Comparison of ENCODE assay signal across 14 cellular contexts in genomic region chr2:237980087-237980486, GRCh38. TPM values are rescaled to one million over a fixed set of nuclear protein-coding genes. Genes with fewer than 3 reads are reported as not detected.
DNase-seq lines count a peak whose midpoint lies in the region; ATAC-seq and TF ChIP-seq lines count a peak whose summit lies in the region.
"Had no signal": no experiment of that assay in that cellular context is flagged by ENCODE, and none has a peak within 500 bp of the region (broad histone marks: within the 10 kb centered on the region; RNA-seq: fewer than 3 reads in every experiment).

No MANE protein-coding gene starts in this region.

- dilution Hi-C loops in IMR-90 (cut with HindIII; ENCODE audit: low sequenced_read_pairs, unreplicated experiment): no loop called here

- H3K9me3 ChIP-seq in IMR-90 (ENCODE audit: control insufficient read depth, insufficient read depth, low read length): no peaks in the 10 kb centered on the region

- H3K4me3 ChIP-seq in IMR-90 (ENCODE audit: insufficient read depth, low read depth, low read length): no peak overlapping the region
- H3K4me3 ChIP-seq: coronary artery, GM12878 had no signal

- peaks cover 15% of the 10 kb centered on the region for H3K36me3 Mint-ChIP-seq in nephron progenitor cell (ENCODE audit: low read depth)

- H3K9me1 ChIP-seq in IMR-90 (ENCODE audit: insufficient read depth, low read length): peaks cover 45% of the 10 kb centered on the region

- CTCF ChIA-PET in IMR-90 (lab: Yijun Ruan, JAX): no interaction called here

- H4K5ac ChIP-seq in IMR-90 (ENCODE audit: low read depth, low read length): no peak overlapping the region

- no peak overlapping the region for H3K4me3 Mint-ChIP-seq in nephron progenitor cell
- H3K4me3 Mint-ChIP-seq: B cell, mesothelial cell of epicardium had no signal

- H3K18ac ChIP-seq in IMR-90 (ENCODE audit: low read depth, low read length): no peak overlapping the region

- no peak overlapping the region for H2BK120ac ChIP-seq in IMR-90 (ENCODE audit: low read depth, low read length)

- H4K91ac ChIP-seq in IMR-90 (ENCODE audit: insufficient read depth, low read depth, low read length): no peak overlapping the region

- TF ChIP-seq CTCF in IMR-90 (conservative IDR thresholded peaks at IDR 0.05; ENCODE audit: low read depth, low read length): no peak
- no peak for TF ChIP-seq CTCF in nephron progenitor cell (IDR thresholded peaks at IDR 0.05)
- no peak for TF ChIP-seq CTCF in GM20000 (IDR thresholded peaks at IDR 0.05; ENCODE audit: extremely low read depth, missing control alignments)

- no peaks in the 10 kb centered on the region for H3K27me3 ChIP-seq in IMR-90 (ENCODE audit: control insufficient read depth, insufficient read depth, low read length)

- in situ Hi-C loops in IMR-90 (cut with MboI; ENCODE audit: low sequenced_read_pairs): no loop called here

- peaks cover 27% of the 10 kb centered on the region for H3K36me3 ChIP-seq in IMR-90 (ENCODE audit: control insufficient read depth, insufficient read depth, low read length)

- H3K23ac ChIP-seq in IMR-90 (ENCODE audit: low read depth, low read length): no peak overlapping the region

- H2AFZ ChIP-seq in IMR-90 (replicated peaks; ENCODE audit: low read length, poor library complexity): no peak overlapping the region

- BruUV-seq in IMR-90 (replicated peaks; lab: Mats Ljungman, UMichigan): no TSS peak

- H2AK5ac ChIP-seq in IMR-90 (ENCODE audit: low read depth, low read length): no peak overlapping the region

- no peak overlapping the region for H3K56ac ChIP-seq in IMR-90 (ENCODE audit: extremely low read depth, insufficient read depth, low read length)

- H3K27ac Mint-ChIP-seq in nephron progenitor cell: no peak overlapping the region

- peak; percentile 84 for DNase-seq in Ammon's horn (ENCODE audit: low spot score)
- no peak for DNase-seq in IMR-90
- peak; percentile 73 for DNase-seq in midbrain (lab: John Stamatoyannopoulos, UW)
- DNase-seq in NCI-H2196 treated with DMSO at 0.1 percent for 48 hours (lab: John Stamatoyannopoulos, UW; ENCODE audit: unreplicated experiment): no peak
- no peak for DNase-seq in nephron progenitor cell
- no peak for DNase-seq in NCI-H1048 (lab: John Stamatoyannopoulos, UW)
- no peak for DNase-seq in GM20000 (ENCODE audit: low spot score)
- DNase-seq: activated CD4-positive, CD25-positive, alpha-beta regulatory T cell treated with anti-CD3 and anti-CD28 coated beads, Interleukin-2, amount 50 U/mL, for 72 hours; NCI-H1694 had no signal

- no peak overlapping the region for H4K8ac ChIP-seq in IMR-90 (ENCODE audit: low read depth in 2 of 2, low read length in 2 of 2)

- H2BK15ac ChIP-seq in IMR-90 (ENCODE audit: low read depth, low read length): no peak overlapping the region

- H3K4me1 Mint-ChIP-seq in nephron progenitor cell: peaks cover 55% of the 10 kb centered on the region

- intact Hi-C loops in IMR-90 (cut with micrococcal nuclease): no loop called here

- H3K14ac ChIP-seq in IMR-90 (replicated peaks; ENCODE audit: low read depth, low read length): no peak overlapping the region

- peak overlapping the region; percentile 37 for H2AK9ac ChIP-seq in IMR-90 (replicated peaks; ENCODE audit: low read depth, low read length, poor library complexity)

- H3K27me3 Mint-ChIP-seq in nephron progenitor cell (ENCODE audit: low read depth, poor library complexity): no peaks in the 10 kb centered on the region
- H3K27me3 Mint-ChIP-seq: B cell had no signal

- no peak overlapping the region for H3K4ac ChIP-seq in IMR-90 (ENCODE audit: low read depth, low read length)

- no peak for ATAC-seq in IMR-90 (ENCODE audit: low read depth)
- ATAC-seq: GM12878 had no signal

- peaks cover 87% of the 10 kb centered on the region for H4K20me1 ChIP-seq in IMR-90 (ENCODE audit: insufficient read depth, low read length)

- H2BK5ac ChIP-seq in IMR-90 (ENCODE audit: low read depth, low read length, poor library complexity, severe bottlenecking): no peak overlapping the region

- POLR2A ChIA-PET in IMR-90 (lab: Charles Lee; ENCODE audit: unreplicated experiment): no interaction called here

- WGBS in IMR-90 (ENCODE audit: extremely low coverage in 2 of 2, insufficient read length in 1 of 2), 2 experiments: no CpG with 5 or more reads among the region's 1 CpG

- peaks cover 64 to 98% of the 10 kb centered on the region in 2 experiments for H3K79me1 ChIP-seq in IMR-90 (ENCODE audit: low read depth in 1 of 2, low read length in 2 of 2)

- peaks cover 5% of the 10 kb centered on the region; the same call in 1 of the 2 replicates for H3K4me1 ChIP-seq in IMR-90 (ENCODE audit: control insufficient read depth, insufficient read depth, low read length)

- TF ChIP-seq RAD21 in IMR-90 (IDR thresholded peaks at IDR 0.05; ENCODE audit: low read length): no peak

- no peak overlapping the region for H3K27ac ChIP-seq in IMR-90 (ENCODE audit: insufficient read depth, low read length)
- H3K27ac ChIP-seq in angular gyrus (ENCODE audit: low read depth, low read length): peak overlapping the region; percentile 46
- H3K27ac ChIP-seq: coronary artery had no signal

- H2BK20ac ChIP-seq in IMR-90 (ENCODE audit: low read depth, low read length): no peak overlapping the region

- no peak for TF ChIP-seq POLR2A in IMR-90 (IDR thresholded peaks at IDR 0.05; ENCODE audit: low read depth, low read length)

- H3K9me3 Mint-ChIP-seq in nephron progenitor cell: no peaks in the 10 kb centered on the region

- no peak overlapping the region for H3K9ac ChIP-seq in IMR-90 (ENCODE audit: low read depth, low read length)

- H3K4me2 ChIP-seq in IMR-90 (ENCODE audit: low read depth, low read length): no peak overlapping the region

TF ChIP-seq in IMR-90, 13 proteins besides CTCF, POLR2A, EP300 and RAD21:
- no peak for TF ChIP-seq RFX5 (IDR thresholded peaks at IDR 0.05; ENCODE audit: low read depth, low read length)
- TF ChIP-seq BHLHE40 (IDR thresholded peaks at IDR 0.05; ENCODE audit: low read depth, low read length): no peak
- no peak for TF ChIP-seq CHD1 (IDR thresholded peaks at IDR 0.05; ENCODE audit: low read depth, low read length)
- no peak for TF ChIP-seq CEBPB (IDR thresholded peaks at IDR 0.05; ENCODE audit: low read depth, low read length)
- TF ChIP-seq ELK1 (IDR thresholded peaks at IDR 0.05; ENCODE audit: borderline replicate concordance, low read depth, low read length): no peak
- no peak for TF ChIP-seq RCOR1 (IDR thresholded peaks at IDR 0.05; ENCODE audit: insufficient replicate concordance, low read length)

RNA-seq across cellular contexts. Expression of gene UBE2F, which starts 13.3 kb away (rescaled TPM):
- 44.6 and 59.4 TPM in 2 replicates for total RNA-seq in IMR-90 (2012; rRNA removed)
- polyA plus RNA-seq in IMR-90 (2012; rRNA removed): 53.5 and 59.8 TPM in 2 replicates
- polyA plus RNA-seq in IMR-90 (2012; cell fraction: cytosol; rRNA removed): 23.3 and 29.7 TPM in 2 replicates
- polyA plus RNA-seq in IMR-90 (2012; cell fraction: nucleus; rRNA removed; ENCODE audit: low replicate concordance): 12.9 and 38.5 TPM in 2 replicates

Comparison
In these comparisons a context has a peak if more than half of its experiments do, and no peak if none do; other contexts are left out.
1. DNase-seq: peak in Ammon's horn (single experiment) and midbrain (single experiment); none in IMR-90 (single experiment), NCI-H2196 treated with DMSO at 0.1 percent for 48 hours (single experiment), nephron progenitor cell (single experiment), NCI-H1048 (single experiment) and GM20000 (single experiment).